In genomic region chr6:166419268-166419667, GRCh38 we compare ENCODE assay signal across 8 cellular contexts. TPM values are rescaled to one million over a fixed set of nuclear protein-coding genes. Genes with fewer than 3 reads are reported as not detected.
DNase-seq lines count a peak whose midpoint lies in the region; ATAC-seq lines count a peak whose summit lies in the region.

No MANE protein-coding gene starts in this region.

- ATAC-seq in GM19035 (IDR thresholded peaks at IDR 0.05; ENCODE audit: unreplicated experiment) (peak; percentile 94), HG03045 (IDR thresholded peaks at IDR 0.05; ENCODE audit: unreplicated experiment) (peak; percentile 94)
- peak; percentile 69 for ATAC-seq in effector memory CD8-positive, alpha-beta T cell (replicated peaks)

- H4K20me1 ChIP-seq in GM23248 (ENCODE audit: insufficient read depth): no peaks in the 10 kb centered on the region

- peak overlapping the region; percentile 63 to 73 for H3K4me3 Mint-ChIP-seq in effector memory CD8-positive, alpha-beta T cell

- no peaks in the 10 kb centered on the region for H3F3A ChIP-seq in GM23248 (ENCODE audit: insufficient read depth)

- peaks cover 64 to 71% of the 10 kb centered on the region in 2 donors for H3K4me1 Mint-ChIP-seq in effector memory CD8-positive, alpha-beta T cell (ENCODE audit: low read depth in 2 of 2)

- no peaks in the 10 kb centered on the region for H3K9me3 ChIP-seq in GM23248 (ENCODE audit: low read depth)

- DNase-seq in UCSD-AML1 (lab: John Stamatoyannopoulos, UW; ENCODE audit: unreplicated experiment) (peak; percentile 53), NCI-H82 (lab: John Stamatoyannopoulos, UW) (no peak), mucosa of gallbladder (ENCODE audit: low spot score) (no peak), GM23248 (no peak), NCI-H1694 (lab: John Stamatoyannopoulos, UW) (no peak)
- peak; percentile 50 to 59 (median 57) for DNase-seq in effector memory CD8-positive, alpha-beta T cell

- no peaks in the 10 kb centered on the region for H3K4me1 ChIP-seq in GM23248 (ENCODE audit: insufficient read depth)

- H3K27ac Mint-ChIP-seq in effector memory CD8-positive, alpha-beta T cell: peak overlapping the region; percentile 93 to 96

- H3K36me3 Mint-ChIP-seq in effector memory CD8-positive, alpha-beta T cell (ENCODE audit: insufficient read depth): peaks cover 46% of the 10 kb centered on the region

- in situ Hi-C loops in GM23248 (cut with MboI): no loop called here

- H3K27ac ChIP-seq in GM23248: no peak overlapping the region

- peaks cover 21% of the 10 kb centered on the region; the same call in 1 of the 2 replicates for H3K36me3 ChIP-seq in GM23248 (ENCODE audit: low read depth)

- 79 to 84% methylated on average over 7 of the region's 7 CpGs for WGBS in GM23248 (ENCODE audit: low coverage in 1 of 2, low lambda C conversion rate in 2 of 2, missing lambda C conversion rate in 2 of 2), 2 experiments

- H3K9me2 ChIP-seq in GM23248 (ENCODE audit: insufficient read depth): no peaks in the 10 kb centered on the region

- no peak overlapping the region for H2AFZ ChIP-seq in GM23248

- no peak overlapping the region for H3K4me2 ChIP-seq in GM23248 (ENCODE audit: unreplicated experiment)

- H3K27me3 Mint-ChIP-seq in effector memory CD8-positive, alpha-beta T cell: no peaks in the 10 kb centered on the region

- H3K9ac ChIP-seq in GM23248: no peak overlapping the region

- H3K4me3 ChIP-seq in GM23248: no peak overlapping the region

- H3K79me2 ChIP-seq in GM23248 (ENCODE audit: insufficient read depth): no peaks in the 10 kb centered on the region

- peaks cover 12 to 18% of the 10 kb centered on the region in 2 donors for H3K9me3 Mint-ChIP-seq in effector memory CD8-positive, alpha-beta T cell

- H3K27me3 ChIP-seq in GM23248 (replicated peaks; ENCODE audit: insufficient read depth): no peaks in the 10 kb centered on the region

RNA-seq across cellular contexts. Expression of gene MPC1, which starts 36.5 kb away (rescaled TPM):
- total RNA-seq in mucosa of gallbladder: 45.9 TPM
- 41.9 and 55.1 TPM in 2 replicates for total RNA-seq in GM23248 (2014; rRNA removed; shearing (Covaris generic))
- polyA plus RNA-seq in GM23248 (2016; fragmentation: Nextera tagmentation; extraction: Ambion mirVana): 76.1 and 76.2 TPM in 2 replicates

Comparison
In these comparisons a context has a peak if more than half of its experiments do, and no peak if none do; other contexts are left out.
1. DNase-seq: peak in UCSD-AML1 (single experiment) and effector memory CD8-positive, alpha-beta T cell (3 of 3); none in NCI-H82 (single experiment), mucosa of gallbladder (single experiment), GM23248 (single experiment) and NCI-H1694 (single experiment).
2. Peak in every context shown above with its lines, with median percentiles within 50 percentile points of each other: ATAC-seq.